In the genomic region with DNA sequence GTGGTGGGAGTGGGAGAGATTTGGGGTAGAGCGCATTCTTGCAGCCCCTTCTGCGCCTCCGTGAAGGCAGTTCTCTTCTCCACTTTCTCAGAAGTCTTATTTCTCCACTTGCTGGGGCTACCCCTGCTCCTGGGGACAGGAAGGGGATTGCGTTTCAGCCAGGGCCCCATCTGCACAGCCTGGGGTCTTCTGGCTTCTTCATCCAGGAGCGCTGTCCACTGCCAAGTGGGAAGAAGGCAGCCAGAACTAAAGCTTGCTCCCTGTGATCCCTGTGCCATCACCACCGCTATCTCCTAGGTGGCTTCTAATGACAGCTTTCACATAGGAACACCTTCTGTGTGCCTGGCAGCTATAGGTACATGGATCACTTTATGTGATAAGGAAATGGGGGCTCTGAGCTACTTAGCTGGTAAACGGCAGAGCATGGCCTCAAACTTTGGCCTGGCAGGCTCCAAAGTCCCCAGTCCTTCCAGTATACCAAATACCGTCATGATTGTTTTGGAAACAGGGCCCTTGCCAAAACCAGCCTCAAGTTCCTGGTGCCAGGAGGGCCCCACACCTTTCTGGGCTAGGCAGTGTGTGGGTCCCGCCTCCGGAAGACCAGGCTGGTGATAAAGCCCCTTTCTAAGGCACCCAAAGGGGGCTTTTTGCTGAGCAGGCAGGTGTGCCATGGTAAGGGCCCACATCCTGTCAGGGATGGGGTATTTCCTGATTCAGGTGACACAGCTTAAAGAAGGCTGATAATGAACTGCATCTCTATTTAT, we compare ENCODE assay signal across 20 cellular contexts.
DNase-seq lines count a peak whose midpoint lies in the region; ATAC-seq, FAIRE-seq and TF ChIP-seq lines count a peak whose summit lies in the region.
"Had no signal": no experiment of that assay in that cellular context is flagged by ENCODE, and none has a peak within 500 bp of the region (broad histone marks: within the 10 kb centered on the region; RNA-seq: fewer than 3 reads in every experiment).

No MANE protein-coding gene starts in this region.

- H4K8ac ChIP-seq in mesendoderm (ENCODE audit: low read depth, low read length) = no peak overlapping the region

- H3K36me3 ChIP-seq in mesendoderm (ENCODE audit: control insufficient read depth, insufficient read depth, low read length) = no peaks in the 10 kb centered on the region
- H3K36me3 ChIP-seq: brain microvascular endothelial cell, heart left ventricle, Peyer's patch had no signal

- no peak overlapping the region for H3K23ac ChIP-seq in mesendoderm (ENCODE audit: low read length)

- DNase-seq in A549 (ENCODE audit: low read depth in 1 of 2, low spot score in 1 of 2) (no peak), mesendoderm (no peak), midbrain (lab: John Stamatoyannopoulos, UW) (no peak), NAMALWA (ENCODE audit: low spot score) (no peak)
- peak; percentile 37 for DNase-seq in Jurkat, Clone E6-1 (ENCODE audit: low read depth, low spot score)
- DNase-seq in activated CD8-positive, alpha-beta memory T cell treated with anti-CD3 and anti-CD28 coated beads, Interleukin-2, amount 10 ng/mL, durations not matched to agents 7 days and 5 days = no peak
- DNase-seq: activated CD4-positive, alpha-beta T cell treated with anti-CD3 and anti-CD28 coated beads for 1 hour; naive B cell; NCI-H2171; stimulated activated CD4-positive, alpha-beta T cell treated with anti-CD3 and anti-CD28 coated beads, Interleukin-4, amount 100 ng/mL, for 4 hours had no signal

- ATAC-seq in A549 = peak in 1 of 2 experiments; percentile 14; a peak in 1 of 6 replicates
- no peak for ATAC-seq in HG02571 (IDR thresholded peaks at IDR 0.05; ENCODE audit: unreplicated experiment)
- ATAC-seq in activated CD8-positive, alpha-beta memory T cell treated with anti-CD3 and anti-CD28 coated beads, Interleukin-2, amount 10 ng/mL, durations not matched to agents 7 days and 5 days = no peak

- H3K27ac ChIP-seq in A549 = no peak overlapping the region
- H3K27ac ChIP-seq in mesendoderm (ENCODE audit: low read depth, low read length) = no peak overlapping the region
- H3K27ac ChIP-seq: brain microvascular endothelial cell, coronary artery, heart left ventricle, Peyer's patch had no signal

- H3K4me1 Mint-ChIP-seq in brain = peaks cover 29% of the 10 kb centered on the region
- H3K4me1 Mint-ChIP-seq in activated CD8-positive, alpha-beta memory T cell treated with anti-CD3 and anti-CD28 coated beads, Interleukin-2, amount 10 ng/mL, durations not matched to agents 7 days and 5 days = no peaks in the 10 kb centered on the region
- H3K4me1 Mint-ChIP-seq: activated naive CD8-positive, alpha-beta T cell treated with anti-CD3 and anti-CD28 coated beads for 36 hours; naive B cell had no signal

- CTCF ChIA-PET in A549 (lab: Yijun Ruan, JAX) = interaction anchor here (0.6 to 6.7 kb wide), 59 partner anchors 8 to 911 kb away, joined by 3 to 65 read pairs (median 4); a partner anchor contains a TSS
- CTCF ChIA-PET in activated CD8-positive, alpha-beta memory T cell treated with anti-CD3 and anti-CD28 coated beads, Interleukin-2, amount 10 ng/mL, durations not matched to agents 7 days and 5 days (lab: Charles Lee) = interaction anchor here (1.0 to 2.9 kb wide), 3 partner anchors 16 to 474 kb away, joined by 3 to 9 read pairs (median 3); no protein-coding TSS in a partner anchor

- no peaks in the 10 kb centered on the region for H3K27me3 ChIP-seq in mesendoderm (ENCODE audit: insufficient read depth, low read length, poor library complexity)
- H3K27me3 ChIP-seq: brain microvascular endothelial cell, Peyer's patch had no signal

- no peaks in the 10 kb centered on the region for H3K9me3 Mint-ChIP-seq in brain
- H3K9me3 Mint-ChIP-seq in activated CD8-positive, alpha-beta memory T cell treated with anti-CD3 and anti-CD28 coated beads, Interleukin-2, amount 10 ng/mL, durations not matched to agents 7 days and 5 days (ENCODE audit: low read depth) = no peaks in the 10 kb centered on the region
- H3K9me3 Mint-ChIP-seq: activated naive CD8-positive, alpha-beta T cell treated with anti-CD3 and anti-CD28 coated beads for 36 hours had no signal

- H3K9ac ChIP-seq in mesendoderm (ENCODE audit: low read length) = peak overlapping the region; percentile 4

- peaks cover 10% of the 10 kb centered on the region for H3K27me3 Mint-ChIP-seq in brain
- peaks cover 33% of the 10 kb centered on the region for H3K27me3 Mint-ChIP-seq in activated CD8-positive, alpha-beta memory T cell treated with anti-CD3 and anti-CD28 coated beads, Interleukin-2, amount 10 ng/mL, durations not matched to agents 7 days and 5 days

- POLR2A ChIA-PET in A549 (lab: Yijun Ruan, JAX) = no interaction called here

- H3K27ac Mint-ChIP-seq in brain = peak overlapping the region in 3 of 5 experiments; percentile 22 to 92 (median 66)
- no peak overlapping the region for H3K27ac Mint-ChIP-seq in activated CD8-positive, alpha-beta memory T cell treated with anti-CD3 and anti-CD28 coated beads, Interleukin-2, amount 10 ng/mL, durations not matched to agents 7 days and 5 days
- H3K27ac Mint-ChIP-seq: activated naive CD8-positive, alpha-beta T cell treated with anti-CD3 and anti-CD28 coated beads for 36 hours; naive B cell had no signal

- no peak overlapping the region for H4K5ac ChIP-seq in mesendoderm (ENCODE audit: low read length)

- H3K4ac ChIP-seq in mesendoderm (ENCODE audit: low read depth, low read length) = no peak overlapping the region

- no peaks in the 10 kb centered on the region for H3K9me3 ChIP-seq in A549
- H3K9me3 ChIP-seq: heart left ventricle, Peyer's patch had no signal

- no peak overlapping the region for H2BK15ac ChIP-seq in mesendoderm (replicated peaks; ENCODE audit: low read depth)

- WGBS in A549 (ENCODE audit: missing lambda C conversion rate) = 40% methylated on average over 10 of the region's 10 CpGs
- WGBS in mesendoderm (ENCODE audit: extremely low coverage, insufficient coverage, low lambda C conversion rate) = no CpG with 5 or more reads among the region's 10 CpGs

- H2BK5ac ChIP-seq in mesendoderm (ENCODE audit: low read length) = no peak overlapping the region

- FAIRE-seq in A549 (lab: Jason Lieb, UNC) = no peak
- FAIRE-seq: GM12892, small intestine had no signal

- H3K4me3 ChIP-seq in A549 = no peak overlapping the region
- H3K4me3 ChIP-seq in Jurkat, Clone E6-1 (ENCODE audit: low read length) = no peak overlapping the region
- H3K4me3 ChIP-seq in mesendoderm (ENCODE audit: low read length) = no peak overlapping the region
- H3K4me3 ChIP-seq: coronary artery, heart left ventricle, lung, Peyer's patch had no signal

- no peaks in the 10 kb centered on the region for H3K36me3 Mint-ChIP-seq in brain
- H3K36me3 Mint-ChIP-seq in activated CD8-positive, alpha-beta memory T cell treated with anti-CD3 and anti-CD28 coated beads, Interleukin-2, amount 10 ng/mL, durations not matched to agents 7 days and 5 days = no peaks in the 10 kb centered on the region
- H3K36me3 Mint-ChIP-seq: activated naive CD8-positive, alpha-beta T cell treated with anti-CD3 and anti-CD28 coated beads for 36 hours; naive B cell had no signal

- H3K18ac ChIP-seq in mesendoderm (ENCODE audit: low read length) = no peak overlapping the region

- H2BK120ac ChIP-seq in mesendoderm (ENCODE audit: low read depth, low read length) = no peak overlapping the region

- H3K79me1 ChIP-seq in mesendoderm (ENCODE audit: low read length) = no peaks in the 10 kb centered on the region

- peak overlapping the region in 3 of 5 experiments; percentile 7 to 67 (median 65) for H3K4me3 Mint-ChIP-seq in brain
- no peak overlapping the region for H3K4me3 Mint-ChIP-seq in activated CD8-positive, alpha-beta memory T cell treated with anti-CD3 and anti-CD28 coated beads, Interleukin-2, amount 10 ng/mL, durations not matched to agents 7 days and 5 days
- H3K4me3 Mint-ChIP-seq: activated naive CD8-positive, alpha-beta T cell treated with anti-CD3 and anti-CD28 coated beads for 36 hours; naive B cell had no signal

- no peak for TF ChIP-seq POLR2A in A549 (IDR thresholded peaks at IDR 0.05; ENCODE audit: low read length)

- no peak; a peak in 1 of 5 replicates for TF ChIP-seq RAD21 in A549 (conservative IDR thresholded peaks at IDR 0.05 in 1 of 2, IDR thresholded peaks at IDR 0.05 in 1 of 2)

- no peaks in the 10 kb centered on the region; the same call in 2 of the 3 replicates for H3K4me1 ChIP-seq in A549
- H3K4me1 ChIP-seq in mesendoderm (ENCODE audit: control insufficient read depth, low read depth, low read length) = peaks cover 3% of the 10 kb centered on the region
- H3K4me1 ChIP-seq: Peyer's patch had no signal

- peak overlapping the region; percentile 59 for H3K4me2 ChIP-seq in A549
- H3K4me2 ChIP-seq in mesendoderm (ENCODE audit: low read length) = no peak overlapping the region

- no peak overlapping the region for H2AK5ac ChIP-seq in mesendoderm (ENCODE audit: low read length)

- no peaks in the 10 kb centered on the region for H3K79me2 ChIP-seq in mesendoderm (ENCODE audit: control insufficient read depth, insufficient read depth, low read length)

- H3K56ac ChIP-seq in mesendoderm (ENCODE audit: low read length) = peak overlapping the region; percentile 62

- no peak for TF ChIP-seq EP300 in A549 (IDR thresholded peaks at IDR 0.05)

- TF ChIP-seq CTCF in A549 (IDR thresholded peaks at IDR 0.05) (no peak; the same call in 2 of the 3 replicates), brain (conservative IDR thresholded peaks at IDR 0.05) (peak; percentile 19 to 28)

TF ChIP-seq in A549, 52 proteins besides CTCF, POLR2A, EP300 and RAD21 (continues in another document):
- TF ChIP-seq RARB (CRISPR knock-in tag; IDR thresholded peaks at IDR 0.05) = no peak
- no peak for TF ChIP-seq ZC3H11A (IDR thresholded peaks at IDR 0.05)
- TF ChIP-seq, protein P1, sequence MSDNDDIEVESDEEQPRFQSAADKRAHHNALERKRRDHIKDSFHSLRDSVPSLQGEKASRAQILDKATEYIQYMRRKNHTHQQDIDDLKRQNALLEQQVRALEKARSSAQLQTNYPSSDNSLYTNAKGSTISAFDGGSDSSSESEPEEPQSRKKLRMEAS (IDR thresholded peaks at IDR 0.05) = no peak
- TF ChIP-seq POLR2AphosphoS2 (conservative IDR thresholded peaks at IDR 0.05; ENCODE audit: low read length) = no peak
- TF ChIP-seq ZNF302 (CRISPR knock-in tag; IDR thresholded peaks at IDR 0.05) = no peak
- TF ChIP-seq, protein P2, sequence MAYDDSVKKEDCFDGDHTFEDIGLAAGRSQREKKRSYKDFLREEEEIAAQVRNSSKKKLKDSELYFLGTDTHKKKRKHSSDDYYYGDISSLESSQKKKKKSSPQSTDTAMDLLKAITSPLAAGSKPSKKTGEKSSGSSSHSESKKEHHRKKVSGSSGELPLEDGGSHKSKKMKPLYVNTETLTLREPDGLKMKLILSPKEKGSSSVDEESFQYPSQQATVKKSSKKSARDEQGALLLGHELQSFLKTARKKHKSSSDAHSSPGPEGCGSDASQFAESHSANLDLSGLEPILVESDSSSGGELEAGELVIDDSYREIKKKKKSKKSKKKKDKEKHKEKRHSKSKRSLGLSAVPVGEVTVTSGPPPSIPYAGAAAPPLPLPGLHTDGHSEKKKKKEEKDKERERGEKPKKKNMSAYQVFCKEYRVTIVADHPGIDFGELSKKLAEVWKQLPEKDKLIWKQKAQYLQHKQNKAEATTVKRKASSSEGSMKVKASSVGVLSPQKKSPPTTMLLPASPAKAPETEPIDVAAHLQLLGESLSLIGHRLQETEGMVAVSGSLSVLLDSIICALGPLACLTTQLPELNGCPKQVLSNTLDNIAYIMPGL (CRISPR knock-in tag; IDR thresholded peaks at IDR 0.05; ENCODE audit: borderline replicate concordance) = no peak
- no peak for TF ChIP-seq RCOR1 (IDR thresholded peaks at IDR 0.05; ENCODE audit: low read depth, low read length)
